ENCODE assay signal across 12 cellular contexts in the genomic region with DNA sequence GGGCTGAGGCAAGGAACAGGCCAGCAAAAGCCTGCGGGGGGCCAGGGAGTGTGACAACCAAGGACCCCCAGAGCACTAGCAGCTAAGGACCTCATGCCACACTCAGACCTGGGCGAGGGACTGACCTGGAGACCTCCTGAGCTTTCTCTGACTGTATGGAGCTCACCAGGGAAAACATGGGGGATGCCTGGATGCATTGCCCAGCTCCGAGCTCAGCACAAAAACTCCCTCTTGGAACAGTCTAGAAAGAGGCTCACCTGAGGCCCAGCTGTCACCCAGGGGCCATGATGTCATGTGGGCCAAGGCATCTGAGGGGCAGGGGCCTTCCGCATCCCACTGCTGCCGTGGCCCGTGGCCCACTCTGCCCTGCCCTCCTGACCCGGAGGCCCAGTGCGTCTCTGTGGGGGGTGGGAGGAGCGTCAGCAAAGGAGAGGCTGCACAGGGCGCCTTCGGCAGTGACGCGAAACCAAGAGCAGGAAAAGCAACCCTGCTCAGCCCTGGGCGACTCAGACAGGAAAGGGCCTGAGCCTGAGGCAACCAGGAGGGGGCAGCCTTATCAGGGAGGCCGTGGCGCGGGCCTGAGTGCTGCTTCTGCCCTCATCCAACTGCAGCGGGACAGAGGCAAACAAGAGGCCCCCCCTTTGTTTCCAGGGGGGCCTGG. TPM values are rescaled to one million over a fixed set of nuclear protein-coding genes. Genes with fewer than 3 reads are reported as not detected.
DNase-seq lines count a peak whose midpoint lies in the region; ATAC-seq, FAIRE-seq and TF ChIP-seq lines count a peak whose summit lies in the region.
"Had no signal": no experiment of that assay in that cellular context is flagged by ENCODE, and none has a peak within 500 bp of the region (broad histone marks: within the 10 kb centered on the region; RNA-seq: fewer than 3 reads in every experiment).

No MANE protein-coding gene starts in this region.

- TF ChIP-seq POLR2A in HepG2 (IDR thresholded peaks at IDR 0.05; ENCODE audit: insufficient read depth in 1 of 2, low read depth in 2 of 2, low read length in 2 of 2) = no peak

- H3K4me3 Mint-ChIP-seq in T-cell (peak overlapping the region in 1 of 3 donors; percentile 66), endothelial cell (ENCODE audit: unreplicated experiment) (no peak overlapping the region)
- no peak overlapping the region for H3K4me3 Mint-ChIP-seq in activated T-cell treated with anti-CD3 and anti-CD28 coated beads, Interleukin-2, amount 50 U/mL, for 4 hours

- peaks cover 0 to 1% of the 10 kb centered on the region in 2 experiments; a peak in 1 of 5 replicates for H3K36me3 ChIP-seq in HepG2 (replicated peaks in 1 of 2; ENCODE audit: control insufficient read depth in 1 of 2, insufficient read depth in 2 of 2, low read length in 2 of 2)

- peak in 20 of 34 experiments; percentile 9 to 65 (median 39) for DNase-seq in T-cell
- DNase-seq in activated T-cell treated with anti-CD3 and anti-CD28 coated beads, Interleukin-2, amount 50 U/mL, for 4 hours = peak; percentile 28
- no peak for DNase-seq in HepG2 (ENCODE audit: low spot score)
- peak; percentile 36 to 73 for DNase-seq in stimulated activated CD8-positive, alpha-beta memory T cell treated with anti-CD3 and anti-CD28 coated beads, Interleukin-7, amount 100 ng/mL, for 48 hours (ENCODE audit: extremely low read depth in 1 of 2, low read depth in 1 of 2)
- DNase-seq in Ammon's horn (ENCODE audit: low spot score) = no peak
- no peak for DNase-seq in glomerular visceral epithelial cell (ENCODE audit: extremely low spot score)
- no peak for DNase-seq in endothelial cell (ENCODE audit: low spot score)
- no peak for DNase-seq in middle frontal gyrus (ENCODE audit: extremely low spot score, low spot score)
- DNase-seq: NCI-H146 had no signal

- 0 out of 2 replicates have a peak, but pooled peaks cover 1% of the 10 kb centered on the region for H4K20me1 ChIP-seq in HepG2 (ENCODE audit: insufficient read depth, low read length)

- H3K79me2 ChIP-seq in HepG2 (ENCODE audit: insufficient read depth, low read length) = no peaks in the 10 kb centered on the region

- H3K9me3 ChIP-seq in HepG2 (ENCODE audit: low read length) = no peaks in the 10 kb centered on the region

- no peak overlapping the region for H3K9ac ChIP-seq in HepG2 (ENCODE audit: insufficient read depth, low read depth, low read length)

- ATAC-seq in T-cell (replicated peaks in 1 of 4) (peak; percentile 66 to 75 (median 71)), HepG2 (peak; percentile 3; the same call in 1 of the 3 replicates)
- peak; percentile 64 to 77 for ATAC-seq in activated T-cell treated with anti-CD3 and anti-CD28 coated beads, Interleukin-2, amount 50 U/mL, for 4 hours

- no peak overlapping the region for H2AFZ ChIP-seq in HepG2 (ENCODE audit: low read length)

- TF ChIP-seq RAD21 in HepG2 (CRISPR knock-in tag; IDR thresholded peaks at IDR 0.05) = no peak

- H3K27ac ChIP-seq in HepG2 (ENCODE audit: extremely low read length, insufficient read depth, low read length) = no peak overlapping the region

- H3K9me3 Mint-ChIP-seq in T-cell = no peaks in the 10 kb centered on the region
- H3K9me3 Mint-ChIP-seq in activated T-cell treated with anti-CD3 and anti-CD28 coated beads, Interleukin-2, amount 50 U/mL, for 4 hours = no peaks in the 10 kb centered on the region
- H3K9me3 Mint-ChIP-seq in endothelial cell (ENCODE audit: unreplicated experiment) = no peaks in the 10 kb centered on the region

- CTCF ChIA-PET in T-cell (lab: Charles Lee) = no interaction called here
- CTCF ChIA-PET in HepG2 (lab: Yijun Ruan, JAX; ENCODE audit: low intra/inter-chr PET ratio, low total read pairs) = no interaction called here

- FAIRE-seq in HepG2 (lab: Jason Lieb, UNC) = no peak

- BruUV-seq in HepG2 (replicated peaks; lab: Mats Ljungman, UMichigan) = no TSS peak

- H3K27ac Mint-ChIP-seq in T-cell (peak overlapping the region; percentile 94 to 98), endothelial cell (ENCODE audit: unreplicated experiment) (no peak overlapping the region)

- peaks cover 70 to 74% (median 71%) of the 10 kb centered on the region in 3 donors for H3K4me1 Mint-ChIP-seq in T-cell
- H3K4me1 Mint-ChIP-seq in activated T-cell treated with anti-CD3 and anti-CD28 coated beads, Interleukin-2, amount 50 U/mL, for 4 hours (ENCODE audit: low read depth) = peaks cover 63% of the 10 kb centered on the region
- H3K4me1 Mint-ChIP-seq in endothelial cell (ENCODE audit: unreplicated experiment) = peaks cover 20% of the 10 kb centered on the region

- H3K27me3 Mint-ChIP-seq in T-cell (no peaks in the 10 kb centered on the region), endothelial cell (ENCODE audit: unreplicated experiment) (peaks cover 8% of the 10 kb centered on the region)
- no peaks in the 10 kb centered on the region for H3K27me3 Mint-ChIP-seq in activated T-cell treated with anti-CD3 and anti-CD28 coated beads, Interleukin-2, amount 50 U/mL, for 4 hours (ENCODE audit: low read depth)

- H3K27me3 ChIP-seq in HepG2 (ENCODE audit: control insufficient read depth in 1 of 2, insufficient read depth in 2 of 2, low read length in 2 of 2) = no peaks in the 10 kb centered on the region

- no peak overlapping the region for H3K4me3 ChIP-seq in HepG2 (replicated peaks in 1 of 3; ENCODE audit: insufficient read depth in 1 of 3, low read depth in 2 of 3, low read length in 3 of 3)

- intact Hi-C loops in HepG2 (cut with micrococcal nuclease; ENCODE audit: unreplicated experiment) = no loop called here

- H3K36me3 Mint-ChIP-seq in T-cell (no peaks in the 10 kb centered on the region), endothelial cell (ENCODE audit: low read depth, unreplicated experiment) (peaks cover 8% of the 10 kb centered on the region)
- no peaks in the 10 kb centered on the region for H3K36me3 Mint-ChIP-seq in activated T-cell treated with anti-CD3 and anti-CD28 coated beads, Interleukin-2, amount 50 U/mL, for 4 hours (ENCODE audit: insufficient read depth)

- POLR2A ChIA-PET in T-cell (lab: Charles Lee) = no interaction called here
- POLR2A ChIA-PET in HepG2 (lab: Yijun Ruan, JAX) = no interaction called here

- TF ChIP-seq CTCF in HepG2 (CRISPR knock-in tag; IDR thresholded peaks at IDR 0.05) (peak; percentile 38; the same call in 1 of the 2 replicates), endothelial cell (IDR thresholded peaks at IDR 0.05; ENCODE audit: unreplicated experiment) (no peak)

- H3K4me1 ChIP-seq in HepG2 (ENCODE audit: insufficient read depth, low read length) = peaks cover 2% of the 10 kb centered on the region

- H3K4me2 ChIP-seq in HepG2 (ENCODE audit: low read depth, low read length) = no peak overlapping the region

- WGBS in HepG2 (ENCODE audit: low lambda C conversion rate) = 93% methylated on average over 17 of the region's 18 CpGs

- TF ChIP-seq EP300 in HepG2 (IDR thresholded peaks at IDR 0.05; ENCODE audit: low read depth in 2 of 2, low read length in 2 of 2) (no peak), HepG2 (CRISPR knock-in tag; IDR thresholded peaks at IDR 0.05; ENCODE audit: borderline replicate concordance) (no peak)

- in situ Hi-C loops in HepG2 (cut with HindIII; ENCODE audit: extremely low pct_ligation_motif_present, low pct_unique_long_range_greater_than_20kb) = loop anchor here (10.0 kb wide), 1 partner anchor 186 kb away; no protein-coding TSS in a partner anchor

TF ChIP-seq in HepG2, 621 proteins besides CTCF, POLR2A, EP300 and RAD21 (continues in another document):
- TF ChIP-seq SAFB2 (CRISPR knock-in tag; IDR thresholded peaks at IDR 0.05; ENCODE audit: borderline replicate concordance, low read depth) = no peak
- TF ChIP-seq, protein P1, sequence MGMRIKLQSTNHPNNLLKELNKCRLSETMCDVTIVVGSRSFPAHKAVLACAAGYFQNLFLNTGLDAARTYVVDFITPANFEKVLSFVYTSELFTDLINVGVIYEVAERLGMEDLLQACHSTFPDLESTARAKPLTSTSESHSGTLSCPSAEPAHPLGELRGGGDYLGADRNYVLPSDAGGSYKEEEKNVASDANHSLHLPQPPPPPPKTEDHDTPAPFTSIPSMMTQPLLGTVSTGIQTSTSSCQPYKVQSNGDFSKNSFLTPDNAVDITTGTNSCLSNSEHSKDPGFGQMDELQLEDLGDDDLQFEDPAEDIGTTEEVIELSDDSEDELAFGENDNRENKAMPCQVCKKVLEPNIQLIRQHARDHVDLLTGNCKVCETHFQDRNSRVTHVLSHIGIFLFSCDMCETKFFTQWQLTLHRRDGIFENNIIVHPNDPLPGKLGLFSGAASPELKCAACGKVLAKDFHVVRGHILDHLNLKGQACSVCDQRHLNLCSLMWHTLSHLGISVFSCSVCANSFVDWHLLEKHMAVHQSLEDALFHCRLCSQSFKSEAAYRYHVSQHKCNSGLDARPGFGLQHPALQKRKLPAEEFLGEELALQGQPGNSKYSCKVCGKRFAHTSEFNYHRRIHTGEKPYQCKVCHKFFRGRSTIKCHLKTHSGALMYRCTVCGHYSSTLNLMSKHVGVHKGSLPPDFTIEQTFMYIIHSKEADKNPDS (CRISPR knock-in tag; IDR thresholded peaks at IDR 0.05) = no peak

RNA-seq across cellular contexts. Expression of a gene that starts 57.3 kb away (rescaled TPM):
- total RNA-seq in T-cell = under 1 TPM in 1 of 5 donors, not detected in 4; 0.16 TPM
- total RNA-seq in activated T-cell treated with anti-CD3 and anti-CD28 coated beads, Interleukin-2, amount 50 U/mL, for 4 hours = not detected
- total RNA-seq in HepG2 (2016; rRNA removed; fragmentation: Illumina TruSeq; extraction: Trizol) = not detected in 2 replicates
- total RNA-seq in HepG2 (2016; cell fraction: cytosol; rRNA removed; fragmentation: Illumina TruSeq; extraction: Trizol; ENCODE audit: low read depth) = not detected in 2 replicates
- total RNA-seq in HepG2 (2016; cell fraction: insoluble cytoplasmic fraction; rRNA removed; fragmentation: Illumina TruSeq; extraction: Trizol) = not detected in 2 replicates
- total RNA-seq in HepG2 (2016; cell fraction: membrane; rRNA removed; fragmentation: Illumina TruSeq; extraction: Trizol) = not detected in 2 replicates
- total RNA-seq in HepG2 (2016; cell fraction: nucleus; rRNA removed; fragmentation: Illumina TruSeq; extraction: Trizol) = not detected in 2 replicates
- not detected in 2 replicates for polyA plus RNA-seq in HepG2 (2011; rRNA removed)
- polyA plus RNA-seq in HepG2 (2011; cell fraction: cytosol; rRNA removed) = not detected in 2 replicates
- not detected in 2 replicates for polyA plus RNA-seq in HepG2 (2011; cell fraction: nucleus; rRNA removed)
- polyA plus RNA-seq in HepG2 (2012) = not detected in 2 replicates
- polyA plus RNA-seq in HepG2 (2016; cell fraction: cytosol; fragmentation: Illumina TruSeq; extraction: Trizol; ENCODE audit: low read depth) = not detected in 2 replicates
- not detected in 2 replicates for polyA plus RNA-seq in HepG2 (2016; cell fraction: insoluble cytoplasmic fraction; fragmentation: Illumina TruSeq; extraction: Trizol; ENCODE audit: low read depth)
- polyA plus RNA-seq in HepG2 (2016; cell fraction: membrane; fragmentation: Illumina TruSeq; extraction: Trizol; ENCODE audit: low read depth) = not detected in 2 replicates
- not detected in 2 replicates for polyA plus RNA-seq in HepG2 (2016; cell fraction: nucleus; fragmentation: Illumina TruSeq; extraction: Trizol; ENCODE audit: insufficient read depth, low read depth)
- polyA minus RNA-seq in HepG2 (2011; rRNA and poly(A)+ RNA removed; ENCODE audit: low replicate concordance) = 1.1 TPM in 1 of 2 replicates, not detected in the other
- polyA minus RNA-seq in HepG2 (2011; cell fraction: cytosol; rRNA and poly(A)+ RNA removed) = not detected in 2 replicates
- not detected in 2 replicates for polyA minus RNA-seq in HepG2 (2011; cell fraction: nucleus; rRNA and poly(A)+ RNA removed)
- not detected for total RNA-seq in endothelial cell (ENCODE audit: unreplicated experiment)
- total RNA-seq: liver, skeletal muscle tissue had no signal
- polyA plus RNA-seq: esophagus, liver had no signal

Comparison
In these comparisons a context has a peak if more than half of its experiments do, and no peak if none do; other contexts are left out.
1. ATAC-seq: peak in every context shown above with its lines; median percentile 71 in T-cell; 70 in activated T-cell treated with anti-CD3 and anti-CD28 coated beads, Interleukin-2, amount 50 U/mL, for 4 hours; 3 in HepG2.
2. DNase-seq: peak in T-cell (20 of 34), activated T-cell treated with anti-CD3 and anti-CD28 coated beads, Interleukin-2, amount 50 U/mL, for 4 hours (single experiment) and stimulated activated CD8-positive, alpha-beta memory T cell treated with anti-CD3 and anti-CD28 coated beads, Interleukin-7, amount 100 ng/mL, for 48 hours (2 of 2); none in HepG2 (single experiment), Ammon's horn (single experiment), glomerular visceral epithelial cell (single experiment), endothelial cell (single experiment) and middle frontal gyrus (single experiment).